ENCODE assay signal across 10 cellular contexts in the genomic region with DNA sequence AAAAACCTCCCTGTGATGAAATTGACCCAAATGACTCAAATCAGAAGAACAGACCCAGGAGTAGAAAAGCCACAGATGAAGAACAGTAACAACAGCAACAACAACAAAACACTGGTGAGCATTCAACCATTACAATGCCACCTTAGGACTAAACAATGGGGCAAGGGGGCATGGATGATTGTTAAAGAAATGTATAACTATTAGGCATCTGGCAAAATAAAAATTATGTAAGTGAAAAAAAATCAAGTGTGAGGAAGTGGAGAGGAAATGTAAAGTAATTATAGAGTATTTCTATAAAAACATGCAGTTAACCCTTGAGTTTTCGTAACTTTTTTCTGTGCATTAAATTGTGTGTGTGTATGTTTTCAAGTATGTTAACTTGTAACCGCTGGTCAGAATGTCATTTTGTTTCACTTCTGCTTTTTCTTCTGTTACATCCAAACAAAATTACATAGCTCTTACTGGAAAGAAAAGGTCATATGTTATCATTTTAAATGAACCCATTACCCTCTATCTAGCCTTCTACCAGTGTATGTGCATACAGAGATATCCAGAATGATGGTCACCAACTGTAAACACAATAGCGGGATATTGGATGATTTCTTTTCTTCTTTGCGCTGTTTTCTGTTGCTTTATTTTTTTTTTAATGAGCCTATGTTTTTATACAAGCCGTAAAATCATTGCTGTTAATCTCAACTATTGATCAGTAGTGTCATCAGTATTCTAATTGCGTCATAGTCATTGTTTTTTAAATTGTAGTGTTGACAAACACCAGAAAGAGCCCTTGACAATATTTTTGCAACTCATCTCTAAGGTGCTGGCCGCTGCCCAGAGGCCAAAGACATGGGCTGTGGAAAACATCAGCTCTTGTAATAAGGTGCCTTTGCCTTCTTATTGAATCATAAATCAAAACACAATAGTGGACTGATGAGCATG.
DNase-seq lines count a peak whose midpoint lies in the region; ATAC-seq and TF ChIP-seq lines count a peak whose summit lies in the region.
"Had no signal": no experiment of that assay in that cellular context is flagged by ENCODE, and none has a peak within 500 bp of the region (broad histone marks: within the 10 kb centered on the region; RNA-seq: fewer than 3 reads in every experiment).

No MANE protein-coding gene starts in this region.

- H3K4me1 ChIP-seq in left ventricle myocardium inferior: peaks cover 29% of the 10 kb centered on the region
- peaks cover 0 to 12% of the 10 kb centered on the region in 2 donors for H3K4me1 ChIP-seq in right atrium auricular region

- no peaks in the 10 kb centered on the region for H3K9me3 ChIP-seq in left ventricle myocardium inferior (replicated peaks)
- no peaks in the 10 kb centered on the region for H3K9me3 ChIP-seq in right atrium auricular region
- no peaks in the 10 kb centered on the region for H3K9me3 ChIP-seq in T-helper 17 cell (ENCODE audit: control insufficient read depth, low read length, poor library complexity, severe bottlenecking)

- H3K27me3 Mint-ChIP-seq in T-helper 17 cell: no peaks in the 10 kb centered on the region

- no peak for TF ChIP-seq CTCF in left ventricle myocardium inferior (IDR thresholded peaks at IDR 0.05; ENCODE audit: borderline replicate concordance)
- TF ChIP-seq CTCF in right atrium auricular region (IDR thresholded peaks at IDR 0.05): no peak

- H3K4me1 Mint-ChIP-seq in T-helper 17 cell: peaks cover 17% of the 10 kb centered on the region

- intact Hi-C loops in left ventricle myocardium inferior (cut with micrococcal nuclease) (no loop called here), left colon (cut with DNase I, micrococcal nuclease) (no loop called here)

- H3K27ac Mint-ChIP-seq in T-helper 17 cell: peak overlapping the region; percentile 30

- H3K27me3 ChIP-seq in left ventricle myocardium inferior (ENCODE audit: low read depth): no peaks in the 10 kb centered on the region
- H3K27me3 ChIP-seq in right atrium auricular region: no peaks in the 10 kb centered on the region

- DNase-seq in left ventricle myocardium inferior (no peak), right atrium auricular region (ENCODE audit: low spot score) (no peak), T-helper 17 cell (no peak), activated gamma-delta T cell (lab: John Stamatoyannopoulos, UW) (no peak), AG08395 (ENCODE audit: low spot score) (no peak), left colon (no peak), LoVo (ENCODE audit: low spot score) (no peak)
- DNase-seq: C1 segment of cervical spinal cord had no signal

- H3K4me3 Mint-ChIP-seq in T-helper 17 cell: no peak overlapping the region

- peak; percentile 80 for ATAC-seq in HG03095 (IDR thresholded peaks at IDR 0.05; ENCODE audit: unreplicated experiment)
- ATAC-seq in T-helper 17 cell: peak; percentile 52
- ATAC-seq in left colon: no peak

- no peak overlapping the region for H3K4me3 ChIP-seq in left ventricle myocardium inferior
- no peak overlapping the region for H3K4me3 ChIP-seq in right atrium auricular region

- no peaks in the 10 kb centered on the region for H3K36me3 Mint-ChIP-seq in T-helper 17 cell (ENCODE audit: low read depth)

- H3K36me3 ChIP-seq in left ventricle myocardium inferior: peaks cover 5% of the 10 kb centered on the region
- H3K36me3 ChIP-seq in right atrium auricular region: no peaks in the 10 kb centered on the region

- H3K27ac ChIP-seq in left ventricle myocardium inferior (replicated peaks) (peak overlapping the region; percentile 47), right atrium auricular region (peak overlapping the region in 1 of 2 donors; percentile 33)
- H3K27ac ChIP-seq: parathyroid adenoma had no signal
